22 cellular contexts compared by ENCODE assay signal in the genomic region with DNA sequence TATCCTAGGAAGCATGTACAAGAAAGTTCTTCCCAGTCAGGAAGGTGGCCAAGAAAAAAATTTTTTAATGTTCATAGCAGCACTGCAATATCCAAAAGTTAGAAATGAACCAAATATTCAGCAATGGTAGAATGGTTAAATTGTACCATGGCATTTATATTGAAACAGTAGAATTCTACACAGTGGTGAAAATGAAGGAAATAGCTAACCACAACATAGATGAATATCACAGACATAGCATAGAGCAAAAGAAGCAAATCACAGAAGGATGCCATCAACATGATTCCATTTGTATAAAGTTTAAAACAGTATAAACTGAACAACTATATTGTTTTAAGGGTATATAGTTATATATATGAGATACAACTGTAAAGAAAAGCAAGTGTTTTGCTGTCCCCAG. TPM values are rescaled to one million over a fixed set of nuclear protein-coding genes. Genes with fewer than 3 reads are reported as not detected.
"Had no signal": no experiment of that assay in that cellular context is flagged by ENCODE, and none has a peak within 500 bp of the region (broad histone marks: within the 10 kb centered on the region; RNA-seq: fewer than 3 reads in every experiment).

No MANE protein-coding gene starts in this region.

- H3K27ac Mint-ChIP-seq: naive thymus-derived CD8-positive, alpha-beta T cell; nephron progenitor cell; stimulated activated naive CD8-positive, alpha-beta T cell treated with anti-CD3 and anti-CD28 coated beads, Interleukin-15, amount 100 ng/mL, for 72 hours had no signal

- DNase-seq: dermis blood vessel endothelial cell; effector memory CD4-positive, alpha-beta T cell; left ventricle myocardium superior; lower lobe of right lung; naive thymus-derived CD8-positive, alpha-beta T cell; nephron progenitor cell; nucleus accumbens; stimulated activated CD4-positive, alpha-beta T cell treated with anti-CD3 and anti-CD28 coated beads, Interleukin-12 subunit alpha, Interleukin-12 subunit beta, amount 100 ng/mL, for 4 hours; stimulated activated CD4-positive, alpha-beta T cell treated with anti-CD3 and anti-CD28 coated beads, Interleukin-1b, Interleukin-23, amount 100 ng/mL, for 48 hours; stimulated activated CD4-positive, alpha-beta T cell treated with anti-CD3 and anti-CD28 coated beads, Interleukin-4, amount 100 ng/mL, for 1 hour; stimulated activated CD8-positive, alpha-beta memory T cell treated with anti-CD3 and anti-CD28 coated beads, Interleukin-4, amount 100 ng/mL, for 48 hours; stimulated activated naive CD4-positive, alpha-beta T cell; stimulated activated naive CD8-positive, alpha-beta T cell treated with anti-CD3 and anti-CD28 coated beads, Interleukin-15, amount 100 ng/mL, for 72 hours; transverse colon; upper lobe of right lung; uterus had no signal

- H3K27me3 ChIP-seq: right atrium auricular region, suprapubic skin, transverse colon, upper lobe of right lung, uterus had no signal

- H3K4me1 Mint-ChIP-seq: nephron progenitor cell; stimulated activated naive CD8-positive, alpha-beta T cell treated with anti-CD3 and anti-CD28 coated beads, Interleukin-15, amount 100 ng/mL, for 72 hours had no signal

- H3K4me3 Mint-ChIP-seq: naive thymus-derived CD8-positive, alpha-beta T cell; nephron progenitor cell; stimulated activated naive CD8-positive, alpha-beta T cell treated with anti-CD3 and anti-CD28 coated beads, Interleukin-15, amount 100 ng/mL, for 72 hours had no signal

- H3K9me3 ChIP-seq: lower lobe of right lung, prostate gland, right atrium auricular region, suprapubic skin, transverse colon, upper lobe of right lung, uterus had no signal

- H3K27me3 Mint-ChIP-seq: naive thymus-derived CD8-positive, alpha-beta T cell; stimulated activated naive CD8-positive, alpha-beta T cell treated with anti-CD3 and anti-CD28 coated beads, Interleukin-15, amount 100 ng/mL, for 72 hours had no signal

- H3K4me3 ChIP-seq: lower lobe of right lung, prostate gland, right atrium auricular region, smooth muscle cell, suprapubic skin, transverse colon, upper lobe of right lung, uterus had no signal

- ATAC-seq: left ventricle myocardium superior; lower lobe of right lung; sciatic nerve; stimulated activated naive CD8-positive, alpha-beta T cell treated with anti-CD3 and anti-CD28 coated beads, Interleukin-15, amount 100 ng/mL, for 72 hours; upper lobe of right lung had no signal

- H3K36me3 ChIP-seq: prostate gland, uterus had no signal

- H3K9me3 Mint-ChIP-seq: naive thymus-derived CD8-positive, alpha-beta T cell; nephron progenitor cell; stimulated activated naive CD8-positive, alpha-beta T cell treated with anti-CD3 and anti-CD28 coated beads, Interleukin-15, amount 100 ng/mL, for 72 hours had no signal

- H3K27ac ChIP-seq: lower lobe of right lung, prostate gland, right atrium auricular region, suprapubic skin, transverse colon, upper lobe of right lung, uterus had no signal

- H3K4me1 ChIP-seq: lower lobe of right lung, prostate gland, right atrium auricular region, suprapubic skin, transverse colon, upper lobe of right lung, uterus had no signal

RNA-seq across cellular contexts. Expression of gene ANKDD1B, which starts 10.7 kb away (rescaled TPM):
- total RNA-seq: myocyte, right atrium auricular region had no signal
- polyA plus RNA-seq: smooth muscle cell had no signal
